In genomic region chr5:111680737-111681413, GRCh38 we compare ENCODE assay signal across 8 cellular contexts.
A peak's percentile ranks its signal among the peaks of the same experiment; 100 is the strongest.
DNase-seq lines count a peak whose midpoint lies in the region; ATAC-seq and TF ChIP-seq lines count a peak whose summit lies in the region.

No MANE protein-coding gene starts in this region.

- H2BK120ac ChIP-seq in mesendoderm (ENCODE audit: low read depth, low read length) = no peak overlapping the region

- DNase-seq in GM04504 (ENCODE audit: low read depth) (peak; percentile 93), PC-3 (peak; percentile 97), fibroblast of the aortic adventitia (ENCODE audit: low read depth) (peak; percentile 99), retinal pigment epithelial cell (ENCODE audit: low read depth) (peak; percentile 68), mesendoderm (no peak)
- DNase-seq in activated naive CD4-positive, alpha-beta T cell (lab: John Stamatoyannopoulos, UW) = no peak
- DNase-seq in stimulated activated CD4-positive, alpha-beta T cell treated with anti-CD3 and anti-CD28 coated beads, Interleukin-4, amount 100 ng/mL, for 1 hour = no peak

- intact Hi-C loops in PC-3 (cut with micrococcal nuclease) = loop anchor here (1.0 to 10.0 kb wide), 7 partner anchors 20 to 154 kb away; partner anchors contain the start of gene NREP

- peaks cover 4% of the 10 kb centered on the region for H3F3A ChIP-seq in PC-3 (ENCODE audit: low read length, unreplicated experiment)

- no CpG with 5 or more reads among the region's 6 CpGs for WGBS in mesendoderm (ENCODE audit: extremely low coverage, insufficient coverage, low lambda C conversion rate)

- H3K4me1 ChIP-seq in PC-3 (ENCODE audit: insufficient read depth, low read length) (peaks cover 30% of the 10 kb centered on the region), mesendoderm (ENCODE audit: control insufficient read depth, low read depth, low read length) (no peaks in the 10 kb centered on the region)

- no peak overlapping the region for H4K8ac ChIP-seq in mesendoderm (ENCODE audit: low read depth, low read length)

- H4K20me1 ChIP-seq in PC-3 (ENCODE audit: low read length) = no peaks in the 10 kb centered on the region

- H3K4me3 ChIP-seq in PC-3 (ENCODE audit: low read length) (peak overlapping the region; percentile 50), fibroblast of the aortic adventitia (ENCODE audit: low read depth, low read length) (no peak overlapping the region), retinal pigment epithelial cell (ENCODE audit: low read length) (no peak overlapping the region), mesendoderm (ENCODE audit: low read length) (no peak overlapping the region)

- H3K79me2 ChIP-seq in PC-3 (ENCODE audit: low read length) = no peaks in the 10 kb centered on the region
- H3K79me2 ChIP-seq in mesendoderm (ENCODE audit: control insufficient read depth, insufficient read depth, low read length) = no peaks in the 10 kb centered on the region

- H3K27me3 ChIP-seq in PC-3 (ENCODE audit: low read length) (no peaks in the 10 kb centered on the region), mesendoderm (ENCODE audit: insufficient read depth, low read length, poor library complexity) (no peaks in the 10 kb centered on the region)

- H3K9me2 ChIP-seq in PC-3 (replicated peaks; ENCODE audit: low read length) = no peaks in the 10 kb centered on the region

- no peaks in the 10 kb centered on the region for H3K79me1 ChIP-seq in mesendoderm (ENCODE audit: low read length)

- TF ChIP-seq CTCF in PC-3 (conservative IDR thresholded peaks at IDR 0.05; ENCODE audit: low read depth, low read length) = no peak
- TF ChIP-seq CTCF in fibroblast of the aortic adventitia (IDR thresholded peaks at IDR 0.05; ENCODE audit: insufficient read depth, low read length) = no peak
- TF ChIP-seq CTCF in retinal pigment epithelial cell (conservative IDR thresholded peaks at IDR 0.05; ENCODE audit: low read depth, low read length) = no peak

- H3K36me3 ChIP-seq in PC-3 (ENCODE audit: low read depth, low read length) (no peaks in the 10 kb centered on the region), mesendoderm (ENCODE audit: control insufficient read depth, insufficient read depth, low read length) (no peaks in the 10 kb centered on the region)

- peak overlapping the region; percentile 87 for H3K27ac ChIP-seq in PC-3 (ENCODE audit: low read length)
- H3K27ac ChIP-seq in mesendoderm (ENCODE audit: low read depth, low read length) = no peak overlapping the region

- no peak overlapping the region for H3K18ac ChIP-seq in mesendoderm (ENCODE audit: low read length)

- no peak overlapping the region for H3K4ac ChIP-seq in mesendoderm (ENCODE audit: low read depth, low read length)

- no peak overlapping the region for H4K5ac ChIP-seq in mesendoderm (ENCODE audit: low read length)

- ATAC-seq in PC-3 = peak; percentile 88
- no peak for ATAC-seq in GM21528 (IDR thresholded peaks at IDR 0.05; ENCODE audit: low FRiP score, unreplicated experiment)

- H3K9ac ChIP-seq in PC-3 (ENCODE audit: low read length) = peak overlapping the region; percentile 54
- H3K9ac ChIP-seq in mesendoderm (ENCODE audit: low read length) = no peak overlapping the region

- peak overlapping the region; percentile 59 for H2AFZ ChIP-seq in PC-3 (ENCODE audit: low read length)

- H3K23ac ChIP-seq in mesendoderm (ENCODE audit: low read length) = no peak overlapping the region

- no peaks in the 10 kb centered on the region for H3K9me3 ChIP-seq in PC-3 (ENCODE audit: low read length)

- no peak overlapping the region for H3K56ac ChIP-seq in mesendoderm (ENCODE audit: low read length)

- no TSS peak for BruUV-seq in PC-3 (replicated peaks; lab: Mats Ljungman, UMichigan)

- no peak overlapping the region for H2BK5ac ChIP-seq in mesendoderm (ENCODE audit: low read length)

- CTCF ChIA-PET in PC-3 (lab: Charles Lee) = interaction anchor here (0.7 kb wide), 1 partner anchor 150 kb away, joined by 5 read pairs; no protein-coding TSS in a partner anchor

- peak overlapping the region; percentile 82 for H3K4me2 ChIP-seq in PC-3 (ENCODE audit: low read length)
- H3K4me2 ChIP-seq in mesendoderm (ENCODE audit: low read length) = no peak overlapping the region

- no peak overlapping the region for H2AK5ac ChIP-seq in mesendoderm (ENCODE audit: low read length)

- H2BK15ac ChIP-seq in mesendoderm (replicated peaks; ENCODE audit: low read depth) = no peak overlapping the region

- POLR2A ChIA-PET in PC-3 (lab: Charles Lee; ENCODE audit: unreplicated experiment) = interaction anchor here (0.5 kb wide), 1 partner anchor 337 kb away, joined by 3 read pairs; no protein-coding TSS in a partner anchor

Comparison
In these comparisons a context has a peak if more than half of its experiments do, and no peak if none do; other contexts are left out.
1. DNase-seq: peak in GM04504 (single experiment), PC-3 (single experiment), fibroblast of the aortic adventitia (single experiment) and retinal pigment epithelial cell (single experiment); none in mesendoderm (single experiment), activated naive CD4-positive, alpha-beta T cell (0 of 4) and stimulated activated CD4-positive, alpha-beta T cell treated with anti-CD3 and anti-CD28 coated beads, Interleukin-4, amount 100 ng/mL, for 1 hour (single experiment).